28 cellular contexts compared by ENCODE assay signal in the genomic region with DNA sequence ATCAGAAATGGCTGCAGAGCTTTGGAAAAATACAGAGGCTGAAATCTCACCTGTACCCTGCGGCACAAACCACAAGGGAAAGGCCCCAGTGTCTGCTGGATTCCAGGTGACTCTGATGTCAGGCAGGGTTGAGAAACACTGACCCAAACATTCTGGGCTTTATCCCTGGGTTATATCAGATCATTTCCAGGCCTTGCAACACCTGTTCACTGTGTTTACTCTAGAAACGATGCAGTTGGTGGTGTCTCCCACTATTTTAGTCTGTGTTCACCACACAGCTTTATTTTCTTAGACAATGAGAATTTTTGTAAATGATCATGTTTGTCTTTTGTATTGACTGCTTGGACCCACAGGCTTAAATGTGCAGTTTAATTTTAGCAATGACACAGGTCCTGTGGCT.
DNase-seq lines count a peak whose midpoint lies in the region; ATAC-seq and TF ChIP-seq lines count a peak whose summit lies in the region.
"Had no signal": no experiment of that assay in that cellular context is flagged by ENCODE, and none has a peak within 500 bp of the region (broad histone marks: within the 10 kb centered on the region; RNA-seq: fewer than 3 reads in every experiment).

No MANE protein-coding gene starts in this region.

- no peak overlapping the region for H3K23ac ChIP-seq in trophoblast cell (ENCODE audit: low read length)

- H3K4me3 ChIP-seq in trophoblast cell (ENCODE audit: low read depth, low read length) = no peak overlapping the region
- H3K4me3 ChIP-seq: colonic mucosa, heart right ventricle, Peyer's patch, SK-N-MC, upper lobe of right lung had no signal

- no peaks in the 10 kb centered on the region for H3K79me2 ChIP-seq in trophoblast cell (ENCODE audit: control insufficient read depth, insufficient read depth, low read length, poor library complexity)

- H4K12ac ChIP-seq in trophoblast cell (ENCODE audit: low read depth, low read length) = no peak overlapping the region

- H3K79me1 ChIP-seq in trophoblast cell (ENCODE audit: low read length) = no peaks in the 10 kb centered on the region

- H3K14ac ChIP-seq in trophoblast cell (ENCODE audit: low read length) = no peak overlapping the region

- H3K9me3 Mint-ChIP-seq in stimulated activated naive CD8-positive, alpha-beta T cell treated with anti-CD3 and anti-CD28 coated beads, Interleukin-15, amount 100 ng/mL, for 72 hours = no peaks in the 10 kb centered on the region
- H3K9me3 Mint-ChIP-seq: activated CD4-positive, alpha-beta T cell treated with anti-CD3 and anti-CD28 coated beads, Interleukin-2, amount 10 ng/mL, durations not matched to agents 7 days and 5 days; activated naive CD4-positive, alpha-beta T cell treated with anti-CD3 and anti-CD28 coated beads, Interleukin-2, amount 50 U/mL, for 24 hours; activated T-helper 1 cell treated with anti-CD3 and anti-CD28 coated beads, Interleukin-12 subunit alpha, Interleukin-12 subunit beta, Interleukin-2, Interleukin-4 antibody, amounts not matched to agents 30 ng/mL and 10 ng/mL and 1 ng/mL, durations not matched to agents 14 hours and 24 hours and 36 hours had no signal

- H2BK5ac ChIP-seq in trophoblast cell (ENCODE audit: low read depth, low read length, poor library complexity) = no peak overlapping the region

- DNase-seq in NCI-H510A treated with DMSO at 0.1 percent for 48 hours (lab: John Stamatoyannopoulos, UW) = peak; percentile 64
- no peak for DNase-seq in NCI-H510A (lab: John Stamatoyannopoulos, UW)
- DNase-seq in NCI-H2196 (lab: John Stamatoyannopoulos, UW; ENCODE audit: unreplicated experiment) = peak; percentile 50
- no peak for DNase-seq in RWPE1 (ENCODE audit: low spot score)
- no peak for DNase-seq in trophoblast cell
- no peak for DNase-seq in activated naive CD4-positive, alpha-beta T cell (lab: John Stamatoyannopoulos, UW)
- no peak for DNase-seq in stimulated activated naive CD8-positive, alpha-beta T cell treated with anti-CD3 and anti-CD28 coated beads, Interleukin-15, amount 100 ng/mL, for 72 hours
- DNase-seq: activated CD4-positive, alpha-beta T cell treated with anti-CD3 and anti-CD28 coated beads, Interleukin-2, amount 10 ng/mL, durations not matched to agents 7 days and 5 days; Calu3; colonic mucosa; effector memory CD4-positive, alpha-beta T cell; erythroblast; heart right ventricle; IMR-90; left cardiac atrium; mesenchymal stem cell; NCI-H1105 treated with DMSO at 0.1 percent for 48 hours; Peyer's patch; small intestine; stimulated activated CD4-positive, alpha-beta T cell treated with anti-CD3 and anti-CD28 coated beads, Interleukin-1b, Interleukin-23, amount 100 ng/mL, for 48 hours; upper lobe of right lung had no signal

- H3K9ac ChIP-seq in trophoblast cell (ENCODE audit: low read length) = no peak overlapping the region

- no peaks in the 10 kb centered on the region for H3K4me1 ChIP-seq in trophoblast cell (ENCODE audit: control insufficient read depth in 1 of 2, insufficient read depth in 2 of 2, low read length in 2 of 2)
- H3K4me1 ChIP-seq: colonic mucosa, upper lobe of right lung had no signal

- H3K4me2 ChIP-seq in trophoblast cell (ENCODE audit: low read length) = no peak overlapping the region

- no peak overlapping the region for H2AFZ ChIP-seq in trophoblast cell (ENCODE audit: insufficient read depth, low read length, poor library complexity)

- no peak overlapping the region for H2BK12ac ChIP-seq in trophoblast cell (ENCODE audit: low read length)

- H3K4me1 Mint-ChIP-seq in stimulated activated naive CD8-positive, alpha-beta T cell treated with anti-CD3 and anti-CD28 coated beads, Interleukin-15, amount 100 ng/mL, for 72 hours = peaks cover 6% of the 10 kb centered on the region
- H3K4me1 Mint-ChIP-seq: activated CD4-positive, alpha-beta T cell treated with anti-CD3 and anti-CD28 coated beads, Interleukin-2, amount 10 ng/mL, durations not matched to agents 7 days and 5 days; activated naive CD4-positive, alpha-beta T cell treated with anti-CD3 and anti-CD28 coated beads, Interleukin-2, amount 50 U/mL, for 24 hours had no signal

- H2BK120ac ChIP-seq in trophoblast cell (ENCODE audit: insufficient read depth, low read length, poor library complexity) = no peak overlapping the region

- H3K18ac ChIP-seq in trophoblast cell (ENCODE audit: low read length) = no peak overlapping the region

- POLR2A ChIA-PET in RWPE1 (lab: Yijun Ruan, JAX; ENCODE audit: low non-redundant PET) = no interaction called here

- H3K36me3 ChIP-seq in trophoblast cell (ENCODE audit: control insufficient read depth in 1 of 2, insufficient read depth in 2 of 2, low read length in 2 of 2) = no peaks in the 10 kb centered on the region
- H3K36me3 ChIP-seq: colonic mucosa, heart right ventricle, neutrophil, Peyer's patch, upper lobe of right lung had no signal

- TF ChIP-seq CTCF in RWPE1 (conservative IDR thresholded peaks at IDR 0.05; ENCODE audit: low read depth) = no peak

- H3K9me3 ChIP-seq in trophoblast cell (ENCODE audit: insufficient read depth, low read depth, low read length) = no peaks in the 10 kb centered on the region
- H3K9me3 ChIP-seq: colonic mucosa, heart right ventricle, neutrophil, Peyer's patch, upper lobe of right lung had no signal

- H4K8ac ChIP-seq in trophoblast cell (ENCODE audit: low read depth, low read length) = no peak overlapping the region

- H3K27ac ChIP-seq in RWPE1 = peak overlapping the region; percentile 27; the same call in 1 of the 2 replicates
- H3K27ac ChIP-seq in trophoblast cell (ENCODE audit: low read depth, low read length) = peak overlapping the region; percentile 38
- H3K27ac ChIP-seq: colonic mucosa, neutrophil, Peyer's patch, SK-N-MC, upper lobe of right lung, VCaP had no signal

- no peak overlapping the region for H3K4me3 Mint-ChIP-seq in stimulated activated naive CD8-positive, alpha-beta T cell treated with anti-CD3 and anti-CD28 coated beads, Interleukin-15, amount 100 ng/mL, for 72 hours
- H3K4me3 Mint-ChIP-seq: activated CD4-positive, alpha-beta T cell treated with anti-CD3 and anti-CD28 coated beads, Interleukin-2, amount 10 ng/mL, durations not matched to agents 7 days and 5 days; activated naive CD4-positive, alpha-beta T cell treated with anti-CD3 and anti-CD28 coated beads, Interleukin-2, amount 50 U/mL, for 24 hours; activated T-helper 1 cell treated with anti-CD3 and anti-CD28 coated beads, Interleukin-12 subunit alpha, Interleukin-12 subunit beta, Interleukin-2, Interleukin-4 antibody, amounts not matched to agents 30 ng/mL and 10 ng/mL and 1 ng/mL, durations not matched to agents 14 hours and 24 hours and 36 hours had no signal

- H3K27me3 Mint-ChIP-seq in stimulated activated naive CD8-positive, alpha-beta T cell treated with anti-CD3 and anti-CD28 coated beads, Interleukin-15, amount 100 ng/mL, for 72 hours = no peaks in the 10 kb centered on the region
- H3K27me3 Mint-ChIP-seq: activated naive CD4-positive, alpha-beta T cell treated with anti-CD3 and anti-CD28 coated beads, Interleukin-2, amount 50 U/mL, for 24 hours had no signal

- no peak overlapping the region for H3K27ac Mint-ChIP-seq in stimulated activated naive CD8-positive, alpha-beta T cell treated with anti-CD3 and anti-CD28 coated beads, Interleukin-15, amount 100 ng/mL, for 72 hours
- H3K27ac Mint-ChIP-seq: activated CD4-positive, alpha-beta T cell treated with anti-CD3 and anti-CD28 coated beads, Interleukin-2, amount 10 ng/mL, durations not matched to agents 7 days and 5 days; activated naive CD4-positive, alpha-beta T cell treated with anti-CD3 and anti-CD28 coated beads, Interleukin-2, amount 50 U/mL, for 24 hours; activated T-helper 1 cell treated with anti-CD3 and anti-CD28 coated beads, Interleukin-12 subunit alpha, Interleukin-12 subunit beta, Interleukin-2, Interleukin-4 antibody, amounts not matched to agents 30 ng/mL and 10 ng/mL and 1 ng/mL, durations not matched to agents 14 hours and 24 hours and 36 hours had no signal

- H2AK5ac ChIP-seq in trophoblast cell (ENCODE audit: low read length) = no peak overlapping the region

- CTCF ChIA-PET in RWPE1 (lab: Yijun Ruan, JAX) = interaction anchor here (0.8 kb wide), 1 partner anchor 10 kb away, joined by 3 read pairs; no protein-coding TSS in a partner anchor

- no CpG with 5 or more reads among the region's 2 CpGs for WGBS in trophoblast cell (ENCODE audit: extremely low coverage, insufficient coverage, insufficient read length)

- no peak for ATAC-seq in GM19395 (IDR thresholded peaks at IDR 0.05; ENCODE audit: unreplicated experiment)
- no peak for ATAC-seq in stimulated activated naive CD8-positive, alpha-beta T cell treated with anti-CD3 and anti-CD28 coated beads, Interleukin-15, amount 100 ng/mL, for 72 hours
- ATAC-seq: HCT116, heart right ventricle, left cardiac atrium, upper lobe of right lung had no signal

- no peaks in the 10 kb centered on the region for H3K27me3 ChIP-seq in trophoblast cell (ENCODE audit: insufficient read depth, low read length)
- H3K27me3 ChIP-seq: colonic mucosa, Peyer's patch had no signal

- no peak overlapping the region for H4K91ac ChIP-seq in trophoblast cell (ENCODE audit: low read depth, low read length)

- H3K4ac ChIP-seq in trophoblast cell (ENCODE audit: low read depth, low read length) = no peak overlapping the region

Comparison
In these comparisons a context has a peak if more than half of its experiments do, and no peak if none do; other contexts are left out.
1. DNase-seq: peak in NCI-H510A treated with DMSO at 0.1 percent for 48 hours (single experiment) and NCI-H2196 (single experiment); none in NCI-H510A (single experiment), RWPE1 (single experiment), trophoblast cell (0 of 2), activated naive CD4-positive, alpha-beta T cell (0 of 4) and stimulated activated naive CD8-positive, alpha-beta T cell treated with anti-CD3 and anti-CD28 coated beads, Interleukin-15, amount 100 ng/mL, for 72 hours (0 of 2).